14 cellular contexts compared by ENCODE assay signal in genomic region chr5:172602712-172603289, GRCh38. TPM values are rescaled to one million over a fixed set of nuclear protein-coding genes. Genes with fewer than 3 reads are reported as not detected.
DNase-seq lines count a peak whose midpoint lies in the region; ATAC-seq and TF ChIP-seq lines count a peak whose summit lies in the region.
"Had no signal": no experiment of that assay in that cellular context is flagged by ENCODE, and none has a peak within 500 bp of the region (broad histone marks: within the 10 kb centered on the region; RNA-seq: fewer than 3 reads in every experiment).

No MANE protein-coding gene starts in this region.

- H3K9ac ChIP-seq in smooth muscle cell (ENCODE audit: low read depth) (peak overlapping the region; percentile 95), PC-3 (ENCODE audit: low read length) (no peak overlapping the region)

- H3K4me2 ChIP-seq in smooth muscle cell (peak overlapping the region; percentile 84), PC-3 (ENCODE audit: low read length) (no peak overlapping the region)

- BruUV-seq in PC-3 (replicated peaks; lab: Mats Ljungman, UMichigan), result no TSS peak

- H3K36me3 ChIP-seq in smooth muscle cell (ENCODE audit: low read depth), result no peaks in the 10 kb centered on the region
- H3K36me3 ChIP-seq in PC-3 (ENCODE audit: low read depth, low read length), result no peaks in the 10 kb centered on the region
- H3K36me3 ChIP-seq: ascending aorta had no signal

- H3K4me3 Mint-ChIP-seq in mesothelial cell of epicardium, result no peak overlapping the region
- H3K4me3 Mint-ChIP-seq: immature natural killer cell had no signal

- H3K4me1 ChIP-seq in smooth muscle cell (ENCODE audit: low read depth) (peaks cover 15% of the 10 kb centered on the region), PC-3 (ENCODE audit: insufficient read depth, low read length) (no peaks in the 10 kb centered on the region)

- POLR2A ChIA-PET in PC-3 (lab: Charles Lee; ENCODE audit: unreplicated experiment), result interaction anchor here (0.5 kb wide), 1 partner anchor 288 kb away, joined by 9 read pairs; no protein-coding TSS in a partner anchor

- CTCF ChIA-PET in PC-3 (lab: Charles Lee), result no interaction called here

- peak overlapping the region; percentile 86 for H2AFZ ChIP-seq in smooth muscle cell (ENCODE audit: low read depth)
- no peak overlapping the region for H2AFZ ChIP-seq in PC-3 (ENCODE audit: low read length)

- H3K4me1 Mint-ChIP-seq in mesothelial cell of epicardium, result peaks cover 17% of the 10 kb centered on the region
- H3K4me1 Mint-ChIP-seq: immature natural killer cell had no signal

- no peaks in the 10 kb centered on the region for H3K9me2 ChIP-seq in PC-3 (replicated peaks; ENCODE audit: low read length)

- H3K27me3 ChIP-seq in smooth muscle cell (ENCODE audit: low read depth), result no peaks in the 10 kb centered on the region
- H3K27me3 ChIP-seq in PC-3 (ENCODE audit: low read length), result peaks cover 44% of the 10 kb centered on the region
- H3K27me3 ChIP-seq: ascending aorta had no signal

- intact Hi-C loops in PC-3 (cut with micrococcal nuclease), result no loop called here

- H3K9me3 Mint-ChIP-seq in mesothelial cell of epicardium, result peaks cover 4% of the 10 kb centered on the region

- H3K79me2 ChIP-seq in smooth muscle cell (ENCODE audit: low read depth) (no peaks in the 10 kb centered on the region), PC-3 (ENCODE audit: low read length) (no peaks in the 10 kb centered on the region)

- no peaks in the 10 kb centered on the region for H3K36me3 Mint-ChIP-seq in mesothelial cell of epicardium
- H3K36me3 Mint-ChIP-seq: immature natural killer cell had no signal

- H3K4me3 ChIP-seq in NB4 (ENCODE audit: low read depth, low read length) (no peak overlapping the region), fibroblast of villous mesenchyme (ENCODE audit: low read depth, low read length) (no peak overlapping the region), smooth muscle cell (peak overlapping the region; percentile 30), PC-3 (ENCODE audit: low read length) (no peak overlapping the region)

- ATAC-seq in GM18861 (IDR thresholded peaks at IDR 0.05; ENCODE audit: unreplicated experiment), result no peak
- no peak for ATAC-seq in PC-3
- no peak for ATAC-seq in HG02588 (IDR thresholded peaks at IDR 0.05; ENCODE audit: unreplicated experiment)

- TF ChIP-seq CTCF in NB4 (IDR thresholded peaks at IDR 0.05; ENCODE audit: low read depth, low read length), result no peak
- no peak for TF ChIP-seq CTCF in fibroblast of villous mesenchyme (IDR thresholded peaks at IDR 0.05; ENCODE audit: insufficient read depth, low read depth, low read length)
- no peak for TF ChIP-seq CTCF in mesothelial cell of epicardium (IDR thresholded peaks at IDR 0.05; ENCODE audit: unreplicated experiment)
- TF ChIP-seq CTCF in smooth muscle cell (IDR thresholded peaks at IDR 0.05; ENCODE audit: borderline replicate concordance, insufficient read depth, poor library complexity, severe bottlenecking), result no peak
- TF ChIP-seq CTCF in PC-3 (conservative IDR thresholded peaks at IDR 0.05; ENCODE audit: low read depth, low read length), result no peak

- H3F3A ChIP-seq in smooth muscle cell (ENCODE audit: low read depth) (no peaks in the 10 kb centered on the region), PC-3 (ENCODE audit: low read length, unreplicated experiment) (no peaks in the 10 kb centered on the region)

- H3K27ac ChIP-seq in smooth muscle cell (ENCODE audit: low read depth) (peak overlapping the region; percentile 100), PC-3 (ENCODE audit: low read length) (no peak overlapping the region)
- H3K27ac ChIP-seq: epithelial cell of prostate had no signal

- peaks cover 7% of the 10 kb centered on the region for H3K27me3 Mint-ChIP-seq in mesothelial cell of epicardium (ENCODE audit: low read depth)

- peak; percentile 17 for DNase-seq in NB4 (ENCODE audit: low read depth)
- DNase-seq in fibroblast of villous mesenchyme (ENCODE audit: low read depth), result peak; percentile 16
- no peak for DNase-seq in mesothelial cell of epicardium (ENCODE audit: low spot score in 2 of 2, unreplicated experiment in 2 of 2)
- DNase-seq in smooth muscle cell (lab: John Stamatoyannopoulos, UW; ENCODE audit: unreplicated experiment), result peak; percentile 11
- DNase-seq in NCI-H187 (lab: John Stamatoyannopoulos, UW), result no peak
- no peak for DNase-seq in PC-3
- DNase-seq: activated CD8-positive, alpha-beta memory T cell treated with anti-CD3 and anti-CD28 coated beads, Interleukin-2, amount 50 U/mL, for 48 hours; AML-193; immature natural killer cell; NCI-H345 had no signal

- 45% methylated on average over 18 of the region's 19 CpGs for WGBS in smooth muscle cell (ENCODE audit: low lambda C conversion rate)

- H4K20me1 ChIP-seq in smooth muscle cell (ENCODE audit: low read depth) (no peaks in the 10 kb centered on the region), PC-3 (ENCODE audit: low read length) (no peaks in the 10 kb centered on the region)

- peak overlapping the region; percentile 89 for H3K27ac Mint-ChIP-seq in mesothelial cell of epicardium
- H3K27ac Mint-ChIP-seq: immature natural killer cell had no signal

- H3K9me3 ChIP-seq in smooth muscle cell (replicated peaks; ENCODE audit: low read depth), result no peaks in the 10 kb centered on the region
- no peaks in the 10 kb centered on the region for H3K9me3 ChIP-seq in PC-3 (ENCODE audit: low read length)
- H3K9me3 ChIP-seq: ascending aorta had no signal

- no peak for TF ChIP-seq POLR2A in NB4 (IDR thresholded peaks at IDR 0.05; ENCODE audit: extremely low read depth, insufficient read length)

RNA-seq across cellular contexts. Expression of gene NEURL1B, which starts 38.3 kb away (rescaled TPM):
- total RNA-seq in fibroblast of villous mesenchyme, result 2.9 and 4.3 TPM in 2 replicates
- total RNA-seq in mesothelial cell of epicardium, result 10.9 to 11.8 TPM (median 11.7 TPM) in 3 replicates
- 10.0 and 17.7 TPM in 2 replicates for total RNA-seq in smooth muscle cell
- polyA plus RNA-seq in smooth muscle cell, result 3.1 and 3.7 TPM in 2 replicates
- 0.95 and 2.5 TPM in 2 replicates for total RNA-seq in PC-3 (2014; rRNA removed)

Comparison
In these comparisons a context has a peak if more than half of its experiments do, and no peak if none do; other contexts are left out.
1. DNase-seq: peak in NB4 (single experiment), fibroblast of villous mesenchyme (single experiment) and smooth muscle cell (single experiment); none in mesothelial cell of epicardium (0 of 2), NCI-H187 (0 of 2) and PC-3 (single experiment).